Comparison of ENCODE assay signal across 18 cellular contexts in genomic region chr21:38951095-38951745, GRCh38.
"Had no signal": no experiment of that assay in that cellular context is flagged by ENCODE, and none has a peak within 500 bp of the region (broad histone marks: within the 10 kb centered on the region; RNA-seq: fewer than 3 reads in every experiment).

No MANE protein-coding gene starts in this region.

- H3K36me3 Mint-ChIP-seq: activated naive CD8-positive, alpha-beta T cell; natural killer cell had no signal

- ATAC-seq: left cardiac atrium; natural killer cell; right cardiac atrium; stimulated activated naive CD8-positive, alpha-beta T cell treated with anti-CD3 and anti-CD28 coated beads, Interleukin-15, amount 100 ng/mL, for 72 hours had no signal

- H3K9me3 Mint-ChIP-seq: central memory CD8-positive, alpha-beta T cell; natural killer cell had no signal

- H3K4me3 Mint-ChIP-seq: activated B cell treated with CpG ODN at 0.5 μM for 24 hours; activated CD4-positive, alpha-beta T cell treated with anti-CD3 and anti-CD28 coated beads, Interleukin-2, amount 10 ng/mL, durations not matched to agents 24 days and 14 days; activated naive CD8-positive, alpha-beta T cell; central memory CD8-positive, alpha-beta T cell; natural killer cell; stimulated activated naive CD8-positive, alpha-beta T cell treated with anti-CD3 and anti-CD28 coated beads, Interleukin-15, amount 100 ng/mL, for 72 hours had no signal

- H3K4me1 Mint-ChIP-seq: activated B cell treated with CpG ODN at 0.5 μM for 24 hours; activated CD4-positive, alpha-beta T cell treated with anti-CD3 and anti-CD28 coated beads, Interleukin-2, amount 10 ng/mL, durations not matched to agents 24 days and 14 days; central memory CD8-positive, alpha-beta T cell; natural killer cell had no signal

- DNase-seq: activated B cell treated with CpG ODN at 0.5 μM for 24 hours; activated CD4-positive, alpha-beta T cell treated with anti-CD3 and anti-CD28 coated beads, Interleukin-2, amount 10 ng/mL, durations not matched to agents 24 days and 14 days; activated CD8-positive, alpha-beta memory T cell treated with anti-CD3 and anti-CD28 coated beads for 24 hours; activated gamma-delta T cell treated with Interleukin-2 at 50 U/mL for 16 hours; amniotic stem cell; cortex of kidney; effector CD8-positive, alpha-beta T cell; head of caudate nucleus; left cardiac atrium; natural killer cell; right cardiac atrium; stimulated activated naive CD8-positive, alpha-beta T cell treated with anti-CD3 and anti-CD28 coated beads, Interleukin-15, amount 100 ng/mL, for 72 hours; SW 1271; upper lobe of right lung had no signal

- H3K27ac Mint-ChIP-seq: activated B cell treated with CpG ODN at 0.5 μM for 24 hours; activated CD4-positive, alpha-beta T cell treated with anti-CD3 and anti-CD28 coated beads, Interleukin-2, amount 10 ng/mL, durations not matched to agents 24 days and 14 days; activated naive CD8-positive, alpha-beta T cell; natural killer cell; progenitor cell of endocrine pancreas had no signal

- H3K27me3 Mint-ChIP-seq: activated CD4-positive, alpha-beta T cell treated with anti-CD3 and anti-CD28 coated beads, Interleukin-2, amount 10 ng/mL, durations not matched to agents 24 days and 14 days; activated naive CD8-positive, alpha-beta T cell had no signal

- H3K27ac ChIP-seq: neutrophil, upper lobe of right lung had no signal
